In genomic region chr19:29098863-29099481, GRCh38 we compare ENCODE assay signal across 8 cellular contexts.
DNase-seq lines count a peak whose midpoint lies in the region; ATAC-seq and TF ChIP-seq lines count a peak whose summit lies in the region.
"Had no signal": no experiment of that assay in that cellular context is flagged by ENCODE, and none has a peak within 500 bp of the region (broad histone marks: within the 10 kb centered on the region; RNA-seq: fewer than 3 reads in every experiment).

No MANE protein-coding gene starts in this region.

- POLR2A ChIA-PET in IMR-90 (lab: Charles Lee; ENCODE audit: unreplicated experiment) = no interaction called here

- no peak overlapping the region for H3K27ac ChIP-seq in IMR-90 (ENCODE audit: insufficient read depth, low read length)
- peak overlapping the region; percentile 58 for H3K27ac ChIP-seq in lower lobe of right lung

- no peak overlapping the region for H2BK20ac ChIP-seq in IMR-90 (ENCODE audit: low read depth, low read length)

- H3K36me3 ChIP-seq in IMR-90 (ENCODE audit: control insufficient read depth, insufficient read depth, low read length) (no peaks in the 10 kb centered on the region), lower lobe of right lung (no peaks in the 10 kb centered on the region)

- no peak overlapping the region for H4K91ac ChIP-seq in IMR-90 (ENCODE audit: insufficient read depth, low read depth, low read length)

- dilution Hi-C loops in IMR-90 (cut with HindIII; ENCODE audit: low sequenced_read_pairs, unreplicated experiment) = no loop called here

- no peak overlapping the region for H3K23ac ChIP-seq in IMR-90 (ENCODE audit: low read depth, low read length)

- TF ChIP-seq POLR2A in IMR-90 (IDR thresholded peaks at IDR 0.05; ENCODE audit: low read depth, low read length) = no peak

- intact Hi-C loops in IMR-90 (cut with micrococcal nuclease) = no loop called here
- intact Hi-C loops in lower lobe of right lung (cut with DNase I) = no loop called here

- WGBS in IMR-90 (ENCODE audit: extremely low coverage in 2 of 2, insufficient read length in 1 of 2), 2 experiments = 21% methylated on average over 3 of the region's 10 CpGs; no CpG with 5 or more reads in 1 of the 2 experiments

- in situ Hi-C loops in IMR-90 (cut with MboI; ENCODE audit: low sequenced_read_pairs) = no loop called here

- ATAC-seq in IMR-90 (ENCODE audit: low read depth) = peak; percentile 99
- ATAC-seq in lower lobe of right lung = peak; percentile 95 to 96
- ATAC-seq in HG03469 (IDR thresholded peaks at IDR 0.05; ENCODE audit: unreplicated experiment) = no peak
- ATAC-seq in HG03342 (IDR thresholded peaks at IDR 0.05; ENCODE audit: unreplicated experiment) = no peak
- ATAC-seq: HCT116 had no signal

- no peak overlapping the region for H3K4me2 ChIP-seq in IMR-90 (ENCODE audit: low read depth, low read length)

- TF ChIP-seq RAD21 in IMR-90 (IDR thresholded peaks at IDR 0.05; ENCODE audit: low read length) = no peak

- no peak overlapping the region for H2AK9ac ChIP-seq in IMR-90 (replicated peaks; ENCODE audit: low read depth, low read length, poor library complexity)

- H3K79me1 ChIP-seq in IMR-90 (ENCODE audit: low read depth in 1 of 2, low read length in 2 of 2) = no peaks in the 10 kb centered on the region

- no peaks in the 10 kb centered on the region for H4K20me1 ChIP-seq in IMR-90 (ENCODE audit: insufficient read depth, low read length)

- H4K5ac ChIP-seq in IMR-90 (ENCODE audit: low read depth, low read length) = no peak overlapping the region

- no peak overlapping the region for H2BK5ac ChIP-seq in IMR-90 (ENCODE audit: low read depth, low read length, poor library complexity, severe bottlenecking)

- CTCF ChIA-PET in IMR-90 (lab: Yijun Ruan, JAX) = no interaction called here

- no peak overlapping the region for H3K18ac ChIP-seq in IMR-90 (ENCODE audit: low read depth, low read length)

- H3K9me1 ChIP-seq in IMR-90 (ENCODE audit: insufficient read depth, low read length) = no peaks in the 10 kb centered on the region

- H3K9me3 ChIP-seq in IMR-90 (ENCODE audit: control insufficient read depth, insufficient read depth, low read length) = peaks cover 2% of the 10 kb centered on the region; the same call in 1 of the 2 replicates
- no peaks in the 10 kb centered on the region for H3K9me3 ChIP-seq in lower lobe of right lung

- no peak overlapping the region for H2BK120ac ChIP-seq in IMR-90 (ENCODE audit: low read depth, low read length)

- H3K14ac ChIP-seq in IMR-90 (replicated peaks; ENCODE audit: low read depth, low read length) = no peak overlapping the region

- H3K4me3 ChIP-seq in IMR-90 (ENCODE audit: insufficient read depth, low read depth, low read length) (no peak overlapping the region), choroid plexus epithelial cell (ENCODE audit: low read depth, low read length) (no peak overlapping the region), lower lobe of right lung (no peak overlapping the region)

- DNase-seq in IMR-90 (peak; percentile 77), choroid plexus epithelial cell (ENCODE audit: low read depth) (peak; percentile 4), lower lobe of right lung (peak; percentile 59), ureter (ENCODE audit: low spot score) (peak; percentile 70), H4 (ENCODE audit: low spot score) (no peak)

- no peak overlapping the region for H3K9ac ChIP-seq in IMR-90 (ENCODE audit: low read depth, low read length)

- H2AK5ac ChIP-seq in IMR-90 (ENCODE audit: low read depth, low read length) = no peak overlapping the region

- peak overlapping the region; percentile 72 for H2AFZ ChIP-seq in IMR-90 (replicated peaks; ENCODE audit: low read length, poor library complexity)

- H3K4me1 ChIP-seq in IMR-90 (ENCODE audit: control insufficient read depth, insufficient read depth, low read length) = no peaks in the 10 kb centered on the region
- H3K4me1 ChIP-seq in lower lobe of right lung = peaks cover 6% of the 10 kb centered on the region

- no peak overlapping the region for H4K8ac ChIP-seq in IMR-90 (ENCODE audit: low read depth in 2 of 2, low read length in 2 of 2)

- no peak overlapping the region for H3K4ac ChIP-seq in IMR-90 (ENCODE audit: low read depth, low read length)

- H2BK15ac ChIP-seq in IMR-90 (ENCODE audit: low read depth, low read length) = no peak overlapping the region

- H3K56ac ChIP-seq in IMR-90 (ENCODE audit: extremely low read depth, insufficient read depth, low read length) = no peak overlapping the region

- TF ChIP-seq CTCF in IMR-90 (conservative IDR thresholded peaks at IDR 0.05; ENCODE audit: low read depth, low read length) (no peak), choroid plexus epithelial cell (conservative IDR thresholded peaks at IDR 0.05; ENCODE audit: low read depth, low read length) (no peak), lower lobe of right lung (IDR thresholded peaks at IDR 0.05) (no peak)

- BruUV-seq in IMR-90 (replicated peaks; lab: Mats Ljungman, UMichigan) = no TSS peak

- H3K27me3 ChIP-seq in IMR-90 (ENCODE audit: control insufficient read depth, insufficient read depth, low read length) = no peaks in the 10 kb centered on the region
- H3K27me3 ChIP-seq in lower lobe of right lung (ENCODE audit: low read depth) = no peaks in the 10 kb centered on the region

TF ChIP-seq in IMR-90, 13 proteins besides CTCF, POLR2A, EP300 and RAD21:
- TF ChIP-seq MXI1 (IDR thresholded peaks at IDR 0.05; ENCODE audit: borderline replicate concordance, low read depth, low read length) (peak; percentile 76; the same call in 1 of the 2 replicates), CEBPB (IDR thresholded peaks at IDR 0.05; ENCODE audit: low read depth, low read length) (peak; percentile 75), MAFK (IDR thresholded peaks at IDR 0.05; ENCODE audit: low read depth, low read length) (no peak), BHLHE40 (IDR thresholded peaks at IDR 0.05; ENCODE audit: low read depth, low read length) (peak; percentile 34; the same call in 1 of the 2 replicates), FOS (IDR thresholded peaks at IDR 0.05; ENCODE audit: low read depth, low read length) (0 out of 2 replicates have a peak, but pooled peaks have one; percentile 8), MAZ (IDR thresholded peaks at IDR 0.05; ENCODE audit: borderline replicate concordance, low read depth, low read length) (peak; percentile 46; the same call in 1 of the 2 replicates), NFE2L2 (IDR thresholded peaks at IDR 0.05; ENCODE audit: low read depth, low read length) (no peak)

Comparison
In these comparisons a context has a peak if more than half of its experiments do, and no peak if none do; other contexts are left out.
1. ATAC-seq: peak in IMR-90 (single experiment) and lower lobe of right lung (2 of 2); none in HG03469 (single experiment) and HG03342 (single experiment).